Comparison of ENCODE assay signal across 28 cellular contexts in genomic region chr1:53391982-53392381, GRCh38.
DNase-seq lines count a peak whose midpoint lies in the region; ATAC-seq and TF ChIP-seq lines count a peak whose summit lies in the region.
"Had no signal": no experiment of that assay in that cellular context is flagged by ENCODE, and none has a peak within 500 bp of the region (broad histone marks: within the 10 kb centered on the region; RNA-seq: fewer than 3 reads in every experiment).

No MANE protein-coding gene starts in this region.

- H3K9me3 ChIP-seq in WERI-Rb-1 (ENCODE audit: severe bottlenecking), result peaks cover 2% of the 10 kb centered on the region
- H3K9me3 ChIP-seq: BE2C, suprapubic skin had no signal

- H3K79me2 ChIP-seq in GM23338 (replicated peaks; ENCODE audit: insufficient read depth), result no peaks in the 10 kb centered on the region

- H3F3A ChIP-seq in GM23338 (replicated peaks; ENCODE audit: low read depth), result 0 out of 2 replicates have a peak, but pooled peaks cover 6% of the 10 kb centered on the region

- peak; percentile 38 for DNase-seq in AG08395 (ENCODE audit: low spot score)
- no peak for DNase-seq in GM23338 (ENCODE audit: low spot score)
- DNase-seq in WERI-Rb-1, result no peak
- DNase-seq in kidney tubule cell (ENCODE audit: low spot score), result peak; percentile 41
- DNase-seq in LoVo (ENCODE audit: low spot score), result no peak
- no peak for DNase-seq in HUDEP-2 (lab: John Stamatoyannopoulos, UW; ENCODE audit: unreplicated experiment in 76 of 76)
- no peak for DNase-seq in GOT3 (lab: John Stamatoyannopoulos, UW)
- DNase-seq: activated CD4-positive, alpha-beta memory T cell treated with anti-CD3 and anti-CD28 coated beads for 36 hours; activated CD4-positive, CD25-positive, alpha-beta regulatory T cell treated with anti-CD3 and anti-CD28 coated beads, Interleukin-2, amount 50 U/mL, for 72 hours; activated naive CD4-positive, alpha-beta T cell; BE2C; central memory CD4-positive, alpha-beta T cell; DMS153; kidney glomerular epithelial cell; NCI-H1105; NCI-H187 treated with DMSO at 0.1 percent for 48 hours; NCI-H2171 treated with DMSO at 0.1 percent for 48 hours; NCI-H510A had no signal

- no peaks in the 10 kb centered on the region for H3K36me3 ChIP-seq in GM23338 (ENCODE audit: insufficient read depth)
- H3K36me3 ChIP-seq in WERI-Rb-1, result no peaks in the 10 kb centered on the region
- H3K36me3 ChIP-seq: BE2C, gastroesophageal sphincter, lower lobe of right lung, suprapubic skin had no signal

- H3K4me1 Mint-ChIP-seq in GM23338, result peaks cover 44% of the 10 kb centered on the region
- H3K4me1 Mint-ChIP-seq: stimulated activated effector memory CD8-positive, alpha-beta T cell treated with anti-CD3 and anti-CD28 coated beads, Interleukin-12 subunit alpha, Interleukin-12 subunit beta, amount 100 ng/mL, for 72 hours had no signal

- H3K27me3 ChIP-seq in GM23338 (ENCODE audit: insufficient read depth), result 0 out of 2 replicates have a peak, but pooled peaks cover 2% of the 10 kb centered on the region
- H3K27me3 ChIP-seq in WERI-Rb-1 (ENCODE audit: insufficient read depth, low read depth, severe bottlenecking), result no peaks in the 10 kb centered on the region
- H3K27me3 ChIP-seq: BE2C had no signal

- no peaks in the 10 kb centered on the region for H3K36me3 Mint-ChIP-seq in GM23338 (ENCODE audit: low read depth)
- H3K36me3 Mint-ChIP-seq: activated CD4-positive, alpha-beta memory T cell treated with anti-CD3 and anti-CD28 coated beads for 36 hours had no signal

- no peak overlapping the region for H3K4me3 Mint-ChIP-seq in GM23338
- H3K4me3 Mint-ChIP-seq: activated CD4-positive, alpha-beta memory T cell treated with anti-CD3 and anti-CD28 coated beads for 36 hours; nephron; stimulated activated effector memory CD8-positive, alpha-beta T cell treated with anti-CD3 and anti-CD28 coated beads, Interleukin-12 subunit alpha, Interleukin-12 subunit beta, amount 100 ng/mL, for 72 hours had no signal

- H3K4me1 ChIP-seq in GM23338 (ENCODE audit: insufficient read depth), result peaks cover 20% of the 10 kb centered on the region
- H3K4me1 ChIP-seq: A549, BE2C, gastroesophageal sphincter, lower lobe of right lung, suprapubic skin had no signal

- H3K4me3 ChIP-seq in GM23338, result no peak overlapping the region
- no peak overlapping the region for H3K4me3 ChIP-seq in WERI-Rb-1 (ENCODE audit: low read depth, low read length)
- H3K4me3 ChIP-seq: A549, gastroesophageal sphincter, K562, lower lobe of right lung, SK-N-MC, suprapubic skin had no signal

- TF ChIP-seq CTCF in GM23338 (conservative IDR thresholded peaks at IDR 0.05; ENCODE audit: low read depth in 2 of 2) (no peak), WERI-Rb-1 (IDR thresholded peaks at IDR 0.05; ENCODE audit: low read depth, low read length) (no peak)

- no peak for ATAC-seq in GM23338
- no peak for ATAC-seq in HG03280 (IDR thresholded peaks at IDR 0.05; ENCODE audit: unreplicated experiment)
- ATAC-seq: esophagus mucosa; gastroesophageal sphincter; lower lobe of right lung; stimulated activated effector memory CD8-positive, alpha-beta T cell treated with anti-CD3 and anti-CD28 coated beads, Interleukin-12 subunit alpha, Interleukin-12 subunit beta, amount 100 ng/mL, for 72 hours had no signal

- H3K27ac ChIP-seq in GM23338 (ENCODE audit: low read depth), result no peak overlapping the region
- peak overlapping the region; percentile 66 for H3K27ac ChIP-seq in WERI-Rb-1
- H3K27ac ChIP-seq: A549, gastroesophageal sphincter, lower lobe of right lung, SK-N-MC, suprapubic skin had no signal

- peak overlapping the region; percentile 52; the same call in 1 of the 2 replicates for H2AFZ ChIP-seq in GM23338

- no peaks in the 10 kb centered on the region for H3K9me2 ChIP-seq in GM23338 (ENCODE audit: insufficient read depth)

- H3K27ac Mint-ChIP-seq in GM23338, result no peak overlapping the region
- H3K27ac Mint-ChIP-seq: activated CD4-positive, alpha-beta memory T cell treated with anti-CD3 and anti-CD28 coated beads for 36 hours; nephron had no signal

- H3K4me2 ChIP-seq in GM23338, result no peak overlapping the region
- H3K4me2 ChIP-seq: A549 had no signal

- H4K20me1 ChIP-seq in GM23338 (replicated peaks; ENCODE audit: insufficient read depth), result no peaks in the 10 kb centered on the region

- no peaks in the 10 kb centered on the region for H3K9me3 Mint-ChIP-seq in GM23338
- H3K9me3 Mint-ChIP-seq: stimulated activated effector memory CD8-positive, alpha-beta T cell treated with anti-CD3 and anti-CD28 coated beads, Interleukin-12 subunit alpha, Interleukin-12 subunit beta, amount 100 ng/mL, for 72 hours had no signal

- H3K27me3 Mint-ChIP-seq in GM23338 (ENCODE audit: insufficient read depth, low read depth, poor library complexity), result peaks cover 11% of the 10 kb centered on the region
- H3K27me3 Mint-ChIP-seq: activated CD4-positive, alpha-beta memory T cell treated with anti-CD3 and anti-CD28 coated beads for 36 hours had no signal

TF ChIP-seq in GM23338, 12 proteins besides CTCF, POLR2A, EP300 and RAD21 (continues in another document):
- TF ChIP-seq CREB1 (CRISPR knock-in tag; IDR thresholded peaks at IDR 0.05; ENCODE audit: low read depth), result no peak
- TF ChIP-seq NANOG (IDR thresholded peaks at IDR 0.05; ENCODE audit: borderline replicate concordance), result no peak
- no peak for TF ChIP-seq POLR2AphosphoS5 (IDR thresholded peaks at IDR 0.05; ENCODE audit: low read depth)
- no peak for TF ChIP-seq JUNB (IDR thresholded peaks at IDR 0.05; ENCODE audit: unreplicated experiment)
- no peak for TF ChIP-seq ZNF331 (CRISPR knock-in tag; IDR thresholded peaks at IDR 0.05; ENCODE audit: low read depth)
- TF ChIP-seq EZH2phosphoT487 (IDR thresholded peaks at IDR 0.05; ENCODE audit: unreplicated experiment), result no peak
- TF ChIP-seq REST (IDR thresholded peaks at IDR 0.05; ENCODE audit: unreplicated experiment), result no peak
- no peak for TF ChIP-seq STAT1 (IDR thresholded peaks at IDR 0.05; ENCODE audit: unreplicated experiment)

Comparison
In these comparisons a context has a peak if more than half of its experiments do, and no peak if none do; other contexts are left out.
1. DNase-seq: peak in AG08395 (single experiment) and kidney tubule cell (single experiment); none in GM23338 (single experiment), WERI-Rb-1 (single experiment), LoVo (single experiment), HUDEP-2 (0 of 76) and GOT3 (single experiment).